8 cellular contexts compared by ENCODE assay signal in genomic region chr22:17754233-17754925, GRCh38. TPM values are rescaled to one million over a fixed set of nuclear protein-coding genes. Genes with fewer than 3 reads are reported as not detected.
A peak's percentile ranks its signal among the peaks of the same experiment; 100 is the strongest.
DNase-seq lines count a peak whose midpoint lies in the region; ATAC-seq and TF ChIP-seq lines count a peak whose summit lies in the region.
"Had no signal": no experiment of that assay in that cellular context is flagged by ENCODE, and none has a peak within 500 bp of the region (broad histone marks: within the 10 kb centered on the region; RNA-seq: fewer than 3 reads in every experiment).

No MANE protein-coding gene starts in this region.

- no peaks in the 10 kb centered on the region for H3K9me2 ChIP-seq in DOHH2 (replicated peaks; ENCODE audit: control insufficient read depth, low read length)
- no peaks in the 10 kb centered on the region for H3K9me2 ChIP-seq in MM.1S (replicated peaks; ENCODE audit: insufficient read depth, low read length)

- no peak overlapping the region for H3K9ac ChIP-seq in MM.1S (ENCODE audit: low read length)

- no peak overlapping the region for H3K4me3 Mint-ChIP-seq in naive thymus-derived CD4-positive, alpha-beta T cell

- H3K4me1 Mint-ChIP-seq in naive thymus-derived CD4-positive, alpha-beta T cell: peaks cover 0 to 23% (median 7%) of the 10 kb centered on the region in 7 donors

- no peaks in the 10 kb centered on the region for H3K9me3 Mint-ChIP-seq in naive thymus-derived CD4-positive, alpha-beta T cell

- intact Hi-C loops in naive thymus-derived CD4-positive, alpha-beta T cell (cut with micrococcal nuclease): loop anchor here (1.0 to 2.0 kb wide), 3 partner anchors 31 to 322 kb away; no protein-coding TSS in a partner anchor

- H3K36me3 ChIP-seq in DOHH2 (ENCODE audit: control insufficient read depth, low read length) (no peaks in the 10 kb centered on the region), MM.1S (replicated peaks; ENCODE audit: insufficient read depth, low read length) (no peaks in the 10 kb centered on the region)
- H3K36me3 ChIP-seq in naive thymus-derived CD4-positive, alpha-beta T cell (ENCODE audit: control insufficient read depth in 2 of 3, insufficient read depth in 3 of 3, low read length in 3 of 3): peaks cover 0 to 13% (median 0%) of the 10 kb centered on the region in 3 experiments

- no peak overlapping the region for H3K4me3 ChIP-seq in DOHH2 (ENCODE audit: low read length)
- H3K4me3 ChIP-seq in MM.1S (ENCODE audit: low read length): no peak overlapping the region
- H3K4me3 ChIP-seq in astrocyte of the spinal cord (ENCODE audit: low read depth, low read length): no peak overlapping the region
- H3K4me3 ChIP-seq in naive thymus-derived CD4-positive, alpha-beta T cell (ENCODE audit: low read length): no peak overlapping the region

- H3K27me3 Mint-ChIP-seq in naive thymus-derived CD4-positive, alpha-beta T cell: no peaks in the 10 kb centered on the region

- H3F3A ChIP-seq in DOHH2 (ENCODE audit: control insufficient read depth, insufficient read depth) (no peaks in the 10 kb centered on the region), MM.1S (ENCODE audit: insufficient read depth, low read length) (no peaks in the 10 kb centered on the region)

- H3K4me2 ChIP-seq in DOHH2 (ENCODE audit: low read length) (no peak overlapping the region), MM.1S (ENCODE audit: low read depth, low read length) (no peak overlapping the region)

- CTCF ChIA-PET in naive thymus-derived CD4-positive, alpha-beta T cell (lab: Charles Lee): interaction anchor here (1.2 to 4.2 kb wide), 3 partner anchors 15 to 30 kb away, joined by 3 to 41 read pairs (median 9); no protein-coding TSS in a partner anchor

- no peak overlapping the region for H3K27ac ChIP-seq in DOHH2 (ENCODE audit: low read depth, low read length)
- H3K27ac ChIP-seq in MM.1S (ENCODE audit: low read length): no peak overlapping the region
- H3K27ac ChIP-seq in naive thymus-derived CD4-positive, alpha-beta T cell (ENCODE audit: low read depth, low read length): no peak overlapping the region

- H2AFZ ChIP-seq in MM.1S (ENCODE audit: low read length): no peak overlapping the region

- ATAC-seq in naive thymus-derived CD4-positive, alpha-beta T cell: peak; percentile 54
- ATAC-seq in GM18868 (IDR thresholded peaks at IDR 0.05; ENCODE audit: unreplicated experiment): no peak
- ATAC-seq in HG02938 (IDR thresholded peaks at IDR 0.05; ENCODE audit: unreplicated experiment): no peak

- H4K20me1 ChIP-seq in DOHH2 (ENCODE audit: control insufficient read depth, insufficient read depth, low read depth, low read length) (peaks cover 3% of the 10 kb centered on the region; the same call in 1 of the 2 replicates), MM.1S (ENCODE audit: insufficient read depth, low read length) (no peaks in the 10 kb centered on the region)

- in situ Hi-C loops in astrocyte of the spinal cord (cut with HindIII; ENCODE audit: low sequenced_read_pairs): no loop called here

- H3K79me2 ChIP-seq in DOHH2 (ENCODE audit: control insufficient read depth, low read length) (peaks cover 51% of the 10 kb centered on the region), MM.1S (ENCODE audit: low read length) (peaks cover 68% of the 10 kb centered on the region)

- H3K27me3 ChIP-seq in DOHH2 (ENCODE audit: control insufficient read depth, low read length) (no peaks in the 10 kb centered on the region), MM.1S (replicated peaks; ENCODE audit: insufficient read depth, low read length) (no peaks in the 10 kb centered on the region)
- no peaks in the 10 kb centered on the region for H3K27me3 ChIP-seq in naive thymus-derived CD4-positive, alpha-beta T cell (ENCODE audit: control insufficient read depth in 2 of 2, insufficient read depth in 2 of 2, low read length in 2 of 2)

- POLR2A ChIA-PET in naive thymus-derived CD4-positive, alpha-beta T cell (lab: Charles Lee): interaction anchor here (1.6 kb wide), 1 partner anchor 25 kb away, joined by 3 read pairs; no protein-coding TSS in a partner anchor

- TF ChIP-seq CTCF in DOHH2 (IDR thresholded peaks at IDR 0.05; ENCODE audit: low read depth, low read length, poor library complexity, severe bottlenecking) (peak; percentile 35), MM.1S (IDR thresholded peaks at IDR 0.05; ENCODE audit: low read length) (peak; percentile 21; the same call in 1 of the 2 replicates), astrocyte of the spinal cord (IDR thresholded peaks at IDR 0.05; ENCODE audit: low read depth, low read length) (peak; percentile 39)

- H3K4me1 ChIP-seq in DOHH2 (ENCODE audit: control insufficient read depth, low read length) (no peaks in the 10 kb centered on the region), MM.1S (ENCODE audit: low read length) (no peaks in the 10 kb centered on the region)
- H3K4me1 ChIP-seq in naive thymus-derived CD4-positive, alpha-beta T cell (ENCODE audit: control insufficient read depth in 2 of 2, insufficient read depth in 2 of 2, low read length in 2 of 2): no peaks in the 10 kb centered on the region

- H3K9me3 ChIP-seq in DOHH2 (ENCODE audit: control insufficient read depth, insufficient read depth, low read length) (no peaks in the 10 kb centered on the region), MM.1S (replicated peaks; ENCODE audit: insufficient read depth, low read length) (no peaks in the 10 kb centered on the region)
- H3K9me3 ChIP-seq in naive thymus-derived CD4-positive, alpha-beta T cell (ENCODE audit: control insufficient read depth in 2 of 3, low read length in 3 of 3): no peaks in the 10 kb centered on the region

- H3K27ac Mint-ChIP-seq in naive thymus-derived CD4-positive, alpha-beta T cell: peak overlapping the region in 3 of 9 donors; percentile 38 to 43 (median 40)

- H3K36me3 Mint-ChIP-seq in naive thymus-derived CD4-positive, alpha-beta T cell: peaks cover 0 to 4% (median 3%) of the 10 kb centered on the region in 5 donors

- no peak for DNase-seq in MM.1S
- no peak for DNase-seq in astrocyte of the spinal cord (ENCODE audit: low read depth, low spot score)
- peak in 4 of 9 donors; percentile 24 to 45 (median 30) for DNase-seq in naive thymus-derived CD4-positive, alpha-beta T cell
- no peak for DNase-seq in A172 (ENCODE audit: low spot score)
- DNase-seq: NCI-H226 had no signal

RNA-seq across cellular contexts. Expression of gene BID, which starts 19.9 kb away (rescaled TPM):
- total RNA-seq in naive thymus-derived CD4-positive, alpha-beta T cell: 10 to 100 TPM; 15.4 to 64.6 (median 21.9) TPM
- 10 to 100 TPM; 51.4 to 66.2 TPM for polyA plus RNA-seq in naive thymus-derived CD4-positive, alpha-beta T cell
- 72.4 and 83.9 TPM in 2 replicates for total RNA-seq in A172 (2014; rRNA removed; shearing (Covaris generic))
